ENCODE assay signal across 23 cellular contexts in genomic region chr15:60454824-60455223, GRCh38.
"Had no signal": no experiment of that assay in that cellular context is flagged by ENCODE, and none has a peak within 500 bp of the region (broad histone marks: within the 10 kb centered on the region; RNA-seq: fewer than 3 reads in every experiment).

No MANE protein-coding gene starts in this region.

- H3K27me3 Mint-ChIP-seq: dendritic cell treated with granulocyte-macrophage colony-stimulating factor and Interleukin-4, amounts not matched to agents 40 ng/mL and 50 ng/mL, for 4 days; effector memory CD8-positive, alpha-beta T cell; naive B cell; naive thymus-derived CD8-positive, alpha-beta T cell had no signal

- H3K4me3 Mint-ChIP-seq: dendritic cell treated with granulocyte-macrophage colony-stimulating factor and Interleukin-4, amounts not matched to agents 40 ng/mL and 50 ng/mL, for 4 days; effector memory CD8-positive, alpha-beta T cell; endodermal cell; immature natural killer cell; mesothelial cell of epicardium; naive B cell; naive thymus-derived CD8-positive, alpha-beta T cell had no signal

- H3K4me1 Mint-ChIP-seq: endodermal cell; immature natural killer cell; mesothelial cell of epicardium; naive thymus-derived CD8-positive, alpha-beta T cell had no signal

- H3K9me3 Mint-ChIP-seq: dendritic cell treated with granulocyte-macrophage colony-stimulating factor and Interleukin-4, amounts not matched to agents 40 ng/mL and 50 ng/mL, for 4 days; effector memory CD8-positive, alpha-beta T cell; endodermal cell; immature natural killer cell; mesothelial cell of epicardium; naive B cell; naive thymus-derived CD8-positive, alpha-beta T cell had no signal

- ATAC-seq: effector memory CD8-positive, alpha-beta T cell; foreskin keratinocyte; gastroesophageal sphincter; heart left ventricle; left cardiac atrium; left lung; left ventricle myocardium superior; lower lobe of right lung; mucosa of descending colon; naive thymus-derived CD8-positive, alpha-beta T cell had no signal

- DNase-seq: colonic mucosa; cortex of kidney; effector CD8-positive, alpha-beta T cell; effector memory CD8-positive, alpha-beta T cell; endodermal cell; erythroblast; foreskin keratinocyte; heart left ventricle; hypothalamus; immature natural killer cell; left cardiac atrium; left lung; left ventricle myocardium superior; lower lobe of right lung; mesenchymal stem cell; mucosa of descending colon; naive B cell; naive thymus-derived CD8-positive, alpha-beta T cell had no signal

- H3K27ac Mint-ChIP-seq: dendritic cell treated with granulocyte-macrophage colony-stimulating factor and Interleukin-4, amounts not matched to agents 40 ng/mL and 50 ng/mL, for 4 days; effector memory CD8-positive, alpha-beta T cell; endodermal cell; immature natural killer cell; mesothelial cell of epicardium; naive thymus-derived CD8-positive, alpha-beta T cell had no signal

- H3K4me3 ChIP-seq: colonic mucosa, esophagus muscularis mucosa, gastroesophageal sphincter, heart left ventricle, hepatocyte, left lung, lower lobe of right lung, mucosa of descending colon had no signal
